Comparison of ENCODE assay signal across 9 cellular contexts in the genomic region with DNA sequence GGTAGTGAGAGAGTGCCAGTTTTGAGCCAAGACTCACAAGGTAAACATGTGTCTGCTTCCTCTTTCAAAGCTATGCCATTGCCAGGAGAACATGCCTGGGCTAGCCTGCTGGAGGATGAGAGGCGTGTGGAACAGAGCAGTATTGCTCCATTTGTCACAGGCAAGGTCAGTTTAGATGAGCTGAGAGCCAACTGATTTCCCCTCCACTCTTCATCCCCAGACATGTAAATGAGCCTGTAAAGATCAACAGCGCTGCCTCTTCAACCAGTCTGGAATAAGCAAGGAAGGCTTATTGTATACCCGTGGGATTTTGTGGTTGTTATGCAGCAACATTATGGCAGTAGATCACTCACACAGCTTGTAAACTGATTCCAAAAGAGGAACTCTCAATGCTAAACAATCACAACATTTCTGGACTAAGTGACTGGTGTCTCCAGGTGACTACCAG. TPM values are rescaled to one million over a fixed set of nuclear protein-coding genes. Genes with fewer than 3 reads are reported as not detected.
DNase-seq lines count a peak whose midpoint lies in the region; ATAC-seq and TF ChIP-seq lines count a peak whose summit lies in the region.
"Had no signal": no experiment of that assay in that cellular context is flagged by ENCODE, and none has a peak within 500 bp of the region (broad histone marks: within the 10 kb centered on the region; RNA-seq: fewer than 3 reads in every experiment).

No MANE protein-coding gene starts in this region.

- H3K27me3 ChIP-seq in GM06990 (replicated peaks; ENCODE audit: control insufficient read depth, insufficient read depth, low read length): no peaks in the 10 kb centered on the region

- peak; percentile 14 for DNase-seq in GM06990 (ENCODE audit: extremely low read depth, insufficient read length)
- peak; percentile 94 for DNase-seq in NCI-H526 treated with DMSO at 0.1 percent for 48 hours (lab: John Stamatoyannopoulos, UW)
- DNase-seq in glutamatergic neuron: no peak
- no peak for DNase-seq in NCI-H2227 (lab: John Stamatoyannopoulos, UW; ENCODE audit: unreplicated experiment)
- no peak for DNase-seq in Right ventricle myocardium inferior (ENCODE audit: missing footprints)
- DNase-seq in endothelial cell (ENCODE audit: low spot score): no peak

- H3K9me3 Mint-ChIP-seq in glutamatergic neuron (ENCODE audit: unreplicated experiment) (no peaks in the 10 kb centered on the region), endothelial cell (ENCODE audit: unreplicated experiment) (no peaks in the 10 kb centered on the region)
- H3K9me3 Mint-ChIP-seq: central memory CD8-positive, alpha-beta T cell had no signal

- H3K36me3 ChIP-seq in GM06990 (ENCODE audit: control insufficient read depth, insufficient read depth, low read length): no peaks in the 10 kb centered on the region

- intact Hi-C loops in Right ventricle myocardium inferior (cut with DNase I): no loop called here

- no peak for TF ChIP-seq CTCF in GM06990 (IDR thresholded peaks at IDR 0.05; ENCODE audit: insufficient read depth, low read length, poor library complexity, severe bottlenecking)
- no peak for TF ChIP-seq CTCF in glutamatergic neuron (IDR thresholded peaks at IDR 0.05; ENCODE audit: partially characterized antibody, unreplicated experiment)
- TF ChIP-seq CTCF in endothelial cell (IDR thresholded peaks at IDR 0.05; ENCODE audit: unreplicated experiment): no peak

- H3K27me3 Mint-ChIP-seq in glutamatergic neuron (ENCODE audit: unreplicated experiment) (peaks cover 2% of the 10 kb centered on the region), endothelial cell (ENCODE audit: unreplicated experiment) (no peaks in the 10 kb centered on the region)

- H3K4me3 ChIP-seq in GM06990 (replicated peaks; ENCODE audit: low read depth, low read length): no peak overlapping the region

- H3K4me1 Mint-ChIP-seq in glutamatergic neuron (ENCODE audit: low read depth, unreplicated experiment) (peaks cover 20% of the 10 kb centered on the region), endothelial cell (ENCODE audit: unreplicated experiment) (peaks cover 4% of the 10 kb centered on the region)
- H3K4me1 Mint-ChIP-seq: central memory CD8-positive, alpha-beta T cell had no signal

- H3K36me3 Mint-ChIP-seq in glutamatergic neuron (ENCODE audit: unreplicated experiment) (no peaks in the 10 kb centered on the region), endothelial cell (ENCODE audit: low read depth, unreplicated experiment) (no peaks in the 10 kb centered on the region)

- H3K4me3 Mint-ChIP-seq in glutamatergic neuron (ENCODE audit: unreplicated experiment) (peak overlapping the region; percentile 17), endothelial cell (ENCODE audit: unreplicated experiment) (no peak overlapping the region)
- H3K4me3 Mint-ChIP-seq: central memory CD8-positive, alpha-beta T cell had no signal

- ATAC-seq in HG02852 (IDR thresholded peaks at IDR 0.05; ENCODE audit: unreplicated experiment): peak; percentile 73
- ATAC-seq in HG03521 (IDR thresholded peaks at IDR 0.05; ENCODE audit: unreplicated experiment): no peak
- ATAC-seq in Right ventricle myocardium inferior: no peak

- H3K27ac Mint-ChIP-seq in glutamatergic neuron (ENCODE audit: unreplicated experiment) (peak overlapping the region; percentile 36), endothelial cell (ENCODE audit: unreplicated experiment) (no peak overlapping the region)

RNA-seq across cellular contexts. Expression of gene GDNF, which starts 8.2 kb away (rescaled TPM):
- total RNA-seq in glutamatergic neuron (ENCODE audit: unreplicated experiment) (0.51 TPM), Right ventricle myocardium inferior (not detected), endothelial cell (ENCODE audit: unreplicated experiment) (not detected)

Comparison
In these comparisons a context has a peak if more than half of its experiments do, and no peak if none do; other contexts are left out.
1. DNase-seq: peak in GM06990 (single experiment) and NCI-H526 treated with DMSO at 0.1 percent for 48 hours (single experiment); none in glutamatergic neuron (single experiment), NCI-H2227 (single experiment), Right ventricle myocardium inferior (single experiment) and endothelial cell (single experiment).